Comparison of ENCODE assay signal across 24 cellular contexts in the genomic region with DNA sequence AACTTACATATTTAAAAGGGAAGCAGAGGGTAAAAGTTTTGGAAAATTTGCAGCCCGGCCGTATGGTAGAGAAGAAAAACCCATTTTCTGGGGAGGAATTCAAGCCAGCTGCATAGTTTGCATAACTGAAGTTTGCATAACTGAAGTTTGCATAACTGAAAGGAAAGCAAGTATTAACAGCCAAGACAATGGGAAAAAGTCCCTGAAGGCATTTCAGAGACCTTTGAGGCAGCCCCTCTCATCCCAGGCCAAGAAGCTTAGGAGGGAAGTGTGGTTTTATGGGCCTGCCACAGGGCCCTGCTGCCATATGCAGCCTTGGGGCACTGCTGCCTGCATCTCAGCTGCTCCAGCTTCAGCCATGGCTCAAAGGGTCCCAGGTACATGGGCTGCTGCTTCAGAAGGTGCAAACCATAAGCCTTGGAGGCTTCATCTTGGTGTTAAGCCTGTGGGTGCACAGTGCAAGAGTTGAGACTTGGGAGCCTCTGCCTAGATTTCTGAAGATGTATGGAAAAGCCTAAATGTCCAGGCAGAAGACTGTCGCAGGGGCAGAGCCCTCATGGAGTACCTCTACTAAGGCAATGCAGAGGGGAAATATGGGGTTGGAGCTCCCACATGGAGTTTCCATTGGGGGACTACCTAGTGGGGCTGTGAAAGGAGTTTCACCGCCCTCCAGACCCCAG. TPM values are rescaled to one million over a fixed set of nuclear protein-coding genes. Genes with fewer than 3 reads are reported as not detected.
DNase-seq lines count a peak whose midpoint lies in the region; ATAC-seq and TF ChIP-seq lines count a peak whose summit lies in the region.
"Had no signal": no experiment of that assay in that cellular context is flagged by ENCODE, and none has a peak within 500 bp of the region (broad histone marks: within the 10 kb centered on the region; RNA-seq: fewer than 3 reads in every experiment).

No MANE protein-coding gene starts in this region.

- peaks cover 24% of the 10 kb centered on the region for H3K9me3 ChIP-seq in HAP-1

- H3K4me3 ChIP-seq in HAP-1 = no peak overlapping the region
- H3K4me3 ChIP-seq in fibroblast of villous mesenchyme (ENCODE audit: low read depth, low read length) = no peak overlapping the region
- H3K4me3 ChIP-seq: K562 had no signal

- DNase-seq in HAP-1 (ENCODE audit: low spot score in 2 of 2) (peak; percentile 75 to 90), NCI-H526 treated with DMSO at 0.1 percent for 48 hours (lab: John Stamatoyannopoulos, UW) (peak; percentile 44), fibroblast of villous mesenchyme (ENCODE audit: low read depth) (peak; percentile 4), renal cortical epithelial cell (ENCODE audit: low read depth) (peak; percentile 16), kidney tubule cell (ENCODE audit: low spot score) (no peak)
- DNase-seq in stimulated activated naive B cell treated with anti-CD40 and anti-IgM and Interleukin-4, amounts not matched to agents 10 μg/mL and 1 μg/mL and 100 μg/mL, for 72 hours = no peak
- DNase-seq: activated CD4-positive, alpha-beta memory T cell treated with anti-CD3 and anti-CD28 coated beads for 36 hours; activated CD4-positive, alpha-beta T cell treated with anti-CD3 and anti-CD28 coated beads for 1 hour; activated CD8-positive, alpha-beta memory T cell treated with anti-CD3 and anti-CD28 coated beads, Interleukin-2, amount 50 U/mL, for 48 hours; anterior cingulate cortex; C1 segment of cervical spinal cord; effector memory CD4-positive, alpha-beta T cell; foreskin keratinocyte; left colon; mesenchymal stem cell; NCI-H2029; NCI-H524 treated with DMSO at 0.1 percent for 48 hours; SHP77 had no signal

- H3K36me3 Mint-ChIP-seq in stimulated activated naive B cell treated with anti-CD40 and anti-IgM and Interleukin-4, amounts not matched to agents 10 μg/mL and 1 μg/mL and 100 μg/mL, for 72 hours = peaks cover 0 to 4% of the 10 kb centered on the region in 2 donors
- no peaks in the 10 kb centered on the region for H3K36me3 Mint-ChIP-seq in activated T-helper 17 cell treated with anti-CD3 and anti-CD28 coated beads, Interleukin-2, amount 50 U/mL, for 72 hours (ENCODE audit: low read depth)
- H3K36me3 Mint-ChIP-seq: stimulated activated effector memory CD8-positive, alpha-beta T cell treated with anti-CD3 and anti-CD28 coated beads, Interleukin-12 subunit alpha, Interleukin-12 subunit beta, amount 100 ng/mL, for 72 hours had no signal

- in situ Hi-C loops in HAP-1 (cut with MboI; ENCODE audit: low sequenced_read_pairs) = no loop called here

- H3K4me1 Mint-ChIP-seq in stimulated activated naive B cell treated with anti-CD40 and anti-IgM and Interleukin-4, amounts not matched to agents 10 μg/mL and 1 μg/mL and 100 μg/mL, for 72 hours = no peaks in the 10 kb centered on the region
- no peaks in the 10 kb centered on the region for H3K4me1 Mint-ChIP-seq in activated T-helper 17 cell treated with anti-CD3 and anti-CD28 coated beads, Interleukin-2, amount 50 U/mL, for 72 hours
- H3K4me1 Mint-ChIP-seq: stimulated activated effector memory CD8-positive, alpha-beta T cell treated with anti-CD3 and anti-CD28 coated beads, Interleukin-12 subunit alpha, Interleukin-12 subunit beta, amount 100 ng/mL, for 72 hours had no signal

- no peaks in the 10 kb centered on the region for H3K27me3 ChIP-seq in HAP-1 (ENCODE audit: low read depth)
- H3K27me3 ChIP-seq: foreskin keratinocyte had no signal

- peaks cover 18 to 25% of the 10 kb centered on the region in 2 donors for H3K9me3 Mint-ChIP-seq in stimulated activated naive B cell treated with anti-CD40 and anti-IgM and Interleukin-4, amounts not matched to agents 10 μg/mL and 1 μg/mL and 100 μg/mL, for 72 hours
- peaks cover 11% of the 10 kb centered on the region for H3K9me3 Mint-ChIP-seq in activated T-helper 17 cell treated with anti-CD3 and anti-CD28 coated beads, Interleukin-2, amount 50 U/mL, for 72 hours

- no peaks in the 10 kb centered on the region for H3K36me3 ChIP-seq in HAP-1 (replicated peaks)

- H3K4me1 ChIP-seq in HAP-1 = peaks cover 16% of the 10 kb centered on the region
- H3K4me1 ChIP-seq: foreskin keratinocyte had no signal

- ATAC-seq in stimulated activated naive B cell treated with anti-CD40 and anti-IgM and Interleukin-4, amounts not matched to agents 10 μg/mL and 1 μg/mL and 100 μg/mL, for 72 hours (replicated peaks) = no peak
- no peak for ATAC-seq in activated T-helper 17 cell treated with anti-CD3 and anti-CD28 coated beads, Interleukin-2, amount 50 U/mL, for 72 hours (replicated peaks)
- ATAC-seq: foreskin keratinocyte; K562; left colon; stimulated activated effector memory CD8-positive, alpha-beta T cell treated with anti-CD3 and anti-CD28 coated beads, Interleukin-12 subunit alpha, Interleukin-12 subunit beta, amount 100 ng/mL, for 72 hours had no signal

- peaks cover 0 to 13% of the 10 kb centered on the region in 2 donors for H3K27me3 Mint-ChIP-seq in stimulated activated naive B cell treated with anti-CD40 and anti-IgM and Interleukin-4, amounts not matched to agents 10 μg/mL and 1 μg/mL and 100 μg/mL, for 72 hours
- H3K27me3 Mint-ChIP-seq in activated T-helper 17 cell treated with anti-CD3 and anti-CD28 coated beads, Interleukin-2, amount 50 U/mL, for 72 hours = peaks cover 29% of the 10 kb centered on the region

- H3K27ac Mint-ChIP-seq in stimulated activated naive B cell treated with anti-CD40 and anti-IgM and Interleukin-4, amounts not matched to agents 10 μg/mL and 1 μg/mL and 100 μg/mL, for 72 hours = no peak overlapping the region
- no peak overlapping the region for H3K27ac Mint-ChIP-seq in activated T-helper 17 cell treated with anti-CD3 and anti-CD28 coated beads, Interleukin-2, amount 50 U/mL, for 72 hours
- H3K27ac Mint-ChIP-seq: activated CD4-positive, alpha-beta memory T cell treated with anti-CD3 and anti-CD28 coated beads for 36 hours; activated naive CD8-positive, alpha-beta T cell; stimulated activated effector memory CD8-positive, alpha-beta T cell treated with anti-CD3 and anti-CD28 coated beads, Interleukin-12 subunit alpha, Interleukin-12 subunit beta, amount 100 ng/mL, for 72 hours; type B pancreatic cell had no signal

- no peak overlapping the region for H3K4me3 Mint-ChIP-seq in stimulated activated naive B cell treated with anti-CD40 and anti-IgM and Interleukin-4, amounts not matched to agents 10 μg/mL and 1 μg/mL and 100 μg/mL, for 72 hours
- H3K4me3 Mint-ChIP-seq in activated T-helper 17 cell treated with anti-CD3 and anti-CD28 coated beads, Interleukin-2, amount 50 U/mL, for 72 hours = no peak overlapping the region
- H3K4me3 Mint-ChIP-seq: activated CD4-positive, alpha-beta memory T cell treated with anti-CD3 and anti-CD28 coated beads for 36 hours; activated naive CD8-positive, alpha-beta T cell; stimulated activated effector memory CD8-positive, alpha-beta T cell treated with anti-CD3 and anti-CD28 coated beads, Interleukin-12 subunit alpha, Interleukin-12 subunit beta, amount 100 ng/mL, for 72 hours; type B pancreatic cell had no signal

- no peak for TF ChIP-seq CTCF in fibroblast of villous mesenchyme (IDR thresholded peaks at IDR 0.05; ENCODE audit: insufficient read depth, low read depth, low read length)

RNA-seq across cellular contexts. Expression of a gene that starts 36.9 kb away (rescaled TPM):
- total RNA-seq in fibroblast of villous mesenchyme = not detected in 2 replicates
- total RNA-seq in renal cortical epithelial cell = 0.69 and 51.1 TPM in 2 replicates
- not detected for total RNA-seq in activated T-helper 17 cell treated with anti-CD3 and anti-CD28 coated beads, Interleukin-2, amount 50 U/mL, for 72 hours
- total RNA-seq: activated CD4-positive, alpha-beta memory T cell treated with anti-CD3 and anti-CD28 coated beads for 36 hours; K562; T-helper 2 cell treated with Interferon-gamma antibody and Interleukin-4, amounts not matched to agents 100 ng/mL and 5 ng/mL, for 36 hours had no signal

Comparison
In these comparisons a context has a peak if more than half of its experiments do, and no peak if none do; other contexts are left out.
1. DNase-seq: peak in HAP-1 (2 of 2), NCI-H526 treated with DMSO at 0.1 percent for 48 hours (single experiment), fibroblast of villous mesenchyme (single experiment) and renal cortical epithelial cell (single experiment); none in kidney tubule cell (single experiment) and stimulated activated naive B cell treated with anti-CD40 and anti-IgM and Interleukin-4, amounts not matched to agents 10 μg/mL and 1 μg/mL and 100 μg/mL, for 72 hours (single experiment).